In the genomic region with DNA sequence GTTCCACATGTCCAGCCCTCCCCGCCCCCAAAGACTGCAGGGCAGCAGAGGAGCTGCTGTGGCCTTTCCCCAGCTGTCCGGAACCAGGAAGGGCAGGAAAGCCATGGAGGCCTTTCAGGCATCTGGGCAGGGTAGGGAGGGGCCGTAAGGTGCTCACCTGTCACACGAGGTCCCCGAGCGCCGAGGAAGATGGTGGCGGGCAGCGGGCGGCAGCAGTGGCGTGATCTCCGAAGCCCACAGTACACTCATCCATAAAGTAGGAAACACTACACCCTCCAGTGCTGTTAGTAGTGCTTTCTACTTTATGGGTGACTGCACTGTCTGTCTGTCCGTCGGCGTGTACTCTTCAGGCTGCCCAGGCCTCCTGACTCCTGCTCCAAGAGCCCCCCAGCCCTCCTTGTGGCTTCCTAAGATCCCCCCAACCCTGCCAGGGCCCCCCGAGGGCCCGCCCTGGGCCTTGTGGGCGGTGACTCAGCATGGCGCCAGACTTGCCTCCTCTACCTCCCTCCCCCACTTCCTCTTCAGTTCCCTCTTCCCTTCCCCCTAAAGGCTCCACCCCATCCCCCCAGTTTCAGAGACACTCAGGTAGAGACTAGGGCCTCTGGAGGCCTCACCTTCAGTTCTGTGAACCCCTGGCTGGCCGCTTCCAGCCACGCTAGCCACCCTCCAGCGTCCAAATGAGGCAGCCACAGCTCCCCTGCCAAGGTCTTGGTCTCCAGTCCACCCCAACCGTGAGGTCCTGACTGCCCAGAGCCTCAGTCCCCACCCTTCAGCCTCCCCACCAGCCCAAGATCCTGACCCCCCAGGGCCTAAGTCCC, we compare ENCODE assay signal across 7 cellular contexts. TPM values are rescaled to one million over a fixed set of nuclear protein-coding genes. Genes with fewer than 3 reads are reported as not detected.
DNase-seq lines count a peak whose midpoint lies in the region; ATAC-seq lines count a peak whose summit lies in the region.

No MANE protein-coding gene starts in this region.

- H3K27ac Mint-ChIP-seq in activated T-helper 1 cell treated with anti-CD3 and anti-CD28 coated beads, Interleukin-12 subunit alpha, Interleukin-12 subunit beta, Interleukin-2, Interleukin-4 antibody, amounts not matched to agents 30 ng/mL and 10 ng/mL and 1 ng/mL, durations not matched to agents 14 hours and 24 hours and 36 hours: peak overlapping the region; percentile 99

- intact Hi-C loops in activated T-helper 1 cell treated with anti-CD3 and anti-CD28 coated beads, Interleukin-12 subunit alpha, Interleukin-12 subunit beta, Interleukin-2, Interleukin-4 antibody, amounts not matched to agents 30 ng/mL and 10 ng/mL and 1 ng/mL, durations not matched to agents 14 hours and 24 hours and 36 hours (cut with micrococcal nuclease): loop anchor here (5.0 to 10.0 kb wide), 3 partner anchors 301 to 674 kb away; a partner anchor contains a TSS

- H3K36me3 Mint-ChIP-seq in activated T-helper 1 cell treated with anti-CD3 and anti-CD28 coated beads, Interleukin-12 subunit alpha, Interleukin-12 subunit beta, Interleukin-2, Interleukin-4 antibody, amounts not matched to agents 30 ng/mL and 10 ng/mL and 1 ng/mL, durations not matched to agents 14 hours and 24 hours and 36 hours (ENCODE audit: low read depth): peaks cover 36% of the 10 kb centered on the region

- peak; percentile 85 for DNase-seq in NOMO-1 treated with dmso at 0.1 percent for 144 hours (lab: John Stamatoyannopoulos, UW; ENCODE audit: unreplicated experiment)
- DNase-seq in activated T-helper 1 cell treated with anti-CD3 and anti-CD28 coated beads, Interleukin-12 subunit alpha, Interleukin-12 subunit beta, Interleukin-2, Interleukin-4 antibody, amounts not matched to agents 30 ng/mL and 10 ng/mL and 1 ng/mL, durations not matched to agents 14 hours and 24 hours and 36 hours (ENCODE audit: low spot score): peak; percentile 56
- peak; percentile 62 to 77 for DNase-seq in stimulated activated CD8-positive, alpha-beta memory T cell treated with anti-CD3 and anti-CD28 coated beads, Interleukin-4, amount 100 ng/mL, for 4 hours (ENCODE audit: low read depth in 2 of 2, low spot score in 1 of 2)
- DNase-seq in islet precursor cell: no peak

- H3K27me3 ChIP-seq in layer of hippocampus (ENCODE audit: control insufficient read depth, insufficient read depth, low read length): peaks cover 2% of the 10 kb centered on the region

- H3K27me3 Mint-ChIP-seq in activated T-helper 1 cell treated with anti-CD3 and anti-CD28 coated beads, Interleukin-12 subunit alpha, Interleukin-12 subunit beta, Interleukin-2, Interleukin-4 antibody, amounts not matched to agents 30 ng/mL and 10 ng/mL and 1 ng/mL, durations not matched to agents 14 hours and 24 hours and 36 hours (ENCODE audit: insufficient read depth): peaks cover 2% of the 10 kb centered on the region

- ATAC-seq in GM18498 (IDR thresholded peaks at IDR 0.05; ENCODE audit: unreplicated experiment) (no peak), HG02870 (IDR thresholded peaks at IDR 0.05; ENCODE audit: unreplicated experiment) (no peak)

- peaks cover 55% of the 10 kb centered on the region for H3K4me1 Mint-ChIP-seq in activated T-helper 1 cell treated with anti-CD3 and anti-CD28 coated beads, Interleukin-12 subunit alpha, Interleukin-12 subunit beta, Interleukin-2, Interleukin-4 antibody, amounts not matched to agents 30 ng/mL and 10 ng/mL and 1 ng/mL, durations not matched to agents 14 hours and 24 hours and 36 hours (ENCODE audit: low read depth)

- no peaks in the 10 kb centered on the region for H3K9me3 Mint-ChIP-seq in activated T-helper 1 cell treated with anti-CD3 and anti-CD28 coated beads, Interleukin-12 subunit alpha, Interleukin-12 subunit beta, Interleukin-2, Interleukin-4 antibody, amounts not matched to agents 30 ng/mL and 10 ng/mL and 1 ng/mL, durations not matched to agents 14 hours and 24 hours and 36 hours

- H3K27ac ChIP-seq in layer of hippocampus (ENCODE audit: low read depth, low read length): peak overlapping the region; percentile 82

- H3K4me3 Mint-ChIP-seq in activated T-helper 1 cell treated with anti-CD3 and anti-CD28 coated beads, Interleukin-12 subunit alpha, Interleukin-12 subunit beta, Interleukin-2, Interleukin-4 antibody, amounts not matched to agents 30 ng/mL and 10 ng/mL and 1 ng/mL, durations not matched to agents 14 hours and 24 hours and 36 hours: peak overlapping the region; percentile 100

RNA-seq across cellular contexts. Expression of a gene that starts 2.6 kb away (rescaled TPM):
- total RNA-seq in activated T-helper 1 cell treated with anti-CD3 and anti-CD28 coated beads, Interleukin-12 subunit alpha, Interleukin-12 subunit beta, Interleukin-2, Interleukin-4 antibody, amounts not matched to agents 30 ng/mL and 10 ng/mL and 1 ng/mL, durations not matched to agents 14 hours and 24 hours and 36 hours: 31.4 and 35.1 TPM in 2 replicates

RNA-seq across cellular contexts. Expression of a gene that starts 20.8 kb away (rescaled TPM):
- total RNA-seq in activated T-helper 1 cell treated with anti-CD3 and anti-CD28 coated beads, Interleukin-12 subunit alpha, Interleukin-12 subunit beta, Interleukin-2, Interleukin-4 antibody, amounts not matched to agents 30 ng/mL and 10 ng/mL and 1 ng/mL, durations not matched to agents 14 hours and 24 hours and 36 hours: 138 and 142 TPM in 2 replicates

RNA-seq across cellular contexts. Expression of a gene that starts 50.5 kb away (rescaled TPM):
- total RNA-seq in activated T-helper 1 cell treated with anti-CD3 and anti-CD28 coated beads, Interleukin-12 subunit alpha, Interleukin-12 subunit beta, Interleukin-2, Interleukin-4 antibody, amounts not matched to agents 30 ng/mL and 10 ng/mL and 1 ng/mL, durations not matched to agents 14 hours and 24 hours and 36 hours: not detected in 2 replicates
